In the genomic region with DNA sequence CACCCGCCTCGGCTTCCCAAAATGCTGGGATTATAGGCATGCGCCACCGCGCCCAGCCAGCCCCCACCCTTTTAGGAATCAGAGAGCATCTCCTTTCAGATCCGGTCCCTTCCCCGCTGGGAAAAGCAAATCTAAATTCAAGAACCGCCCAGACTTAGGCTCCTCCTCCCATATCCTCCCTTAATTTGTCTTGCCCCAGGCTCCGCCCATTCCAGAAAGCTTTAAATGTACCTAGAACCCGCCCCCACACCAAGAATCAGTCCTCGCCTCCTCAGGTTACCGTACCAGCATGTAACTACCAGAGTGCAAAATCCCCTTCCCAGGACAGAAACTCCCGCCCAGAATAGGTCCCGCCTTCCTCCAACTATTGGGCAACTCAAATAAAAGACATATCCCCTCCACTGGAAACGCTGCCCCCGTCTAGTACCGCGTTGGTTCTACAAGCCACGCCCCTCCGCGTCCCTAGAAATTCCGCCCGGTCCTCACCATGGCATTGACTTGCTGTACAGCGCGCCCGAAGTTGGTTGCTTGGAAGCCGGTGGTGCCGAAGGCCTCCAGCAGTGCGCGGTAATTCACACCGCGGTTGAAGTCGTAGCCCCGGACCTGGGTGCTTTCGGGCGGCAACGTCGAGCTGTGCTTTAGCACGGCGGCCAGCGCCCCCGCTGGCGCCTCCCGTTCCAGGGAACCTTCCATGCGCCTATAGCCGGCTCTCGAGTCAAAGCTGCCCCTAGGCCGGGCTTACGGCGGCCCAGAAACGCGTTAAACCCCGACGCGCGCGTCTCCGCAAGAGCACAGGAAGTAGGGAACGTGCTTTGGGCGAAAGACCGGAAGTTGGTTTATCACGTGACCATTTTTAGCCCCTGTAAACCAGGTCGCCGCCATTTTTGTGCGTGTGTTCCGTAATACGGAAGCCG, we compare ENCODE assay signal across 1 cellular context.
TF ChIP-seq lines count a peak whose summit lies in the region.

Gene DHPS, minus strand, starts transcription at position 807 of the 914 bp plus-strand sequence. Its CDS starts 114 bp downstream, at position 693.

TF ChIP-seq in HepG2, 621 proteins besides CTCF, POLR2A, EP300 and RAD21 (continued from another document and continues in another):
- TF ChIP-seq U2AF1 (optimal IDR thresholded peaks at IDR 0.05; ENCODE audit: low read depth, low read length) (peak; percentile 44), ASH2L (IDR thresholded peaks at IDR 0.05; ENCODE audit: insufficient read length, low read depth, low read length) (peak; percentile 86), GABPA (IDR thresholded peaks at IDR 0.05; ENCODE audit: low read depth, low read length) (peak; percentile 79), GABPA (CRISPR knock-in tag; IDR thresholded peaks at IDR 0.05; ENCODE audit: low read depth) (peak; percentile 95), ZC3H13 (CRISPR knock-in tag; IDR thresholded peaks at IDR 0.05) (0 out of 2 replicates have a peak, but pooled peaks have one; percentile 75), THAP9 (CRISPR knock-in tag; IDR thresholded peaks at IDR 0.05; ENCODE audit: borderline replicate concordance) (peak; percentile 93), ZNF317 (CRISPR knock-in tag; IDR thresholded peaks at IDR 0.05) (peak; percentile 61; the same call in 1 of the 2 replicates), POLR2AphosphoS5 (IDR thresholded peaks at IDR 0.05; ENCODE audit: low read depth, low read length) (peak; percentile 80), KLF15 (CRISPR knock-in tag; IDR thresholded peaks at IDR 0.05; ENCODE audit: borderline replicate concordance) (0 out of 2 replicates have a peak, but pooled peaks have one; percentile 29), ZNF83 (CRISPR knock-in tag; IDR thresholded peaks at IDR 0.05; ENCODE audit: borderline replicate concordance) (no peak), ZNF639 (CRISPR knock-in tag; conservative IDR thresholded peaks at IDR 0.05) (peak; percentile 15; the same call in 1 of the 2 replicates), HOXA3 (CRISPR knock-in tag; IDR thresholded peaks at IDR 0.05) (peak; percentile 77), ZNF468 (CRISPR knock-in tag; IDR thresholded peaks at IDR 0.05) (0 out of 2 replicates have a peak, but pooled peaks have one; percentile 32), CREB1 (IDR thresholded peaks at IDR 0.05) (no peak; the same call in none of the 2 replicates), CREB1 (CRISPR knock-in tag; IDR thresholded peaks at IDR 0.05) (peak; percentile 68), ZBTB42 (CRISPR knock-in tag; IDR thresholded peaks at IDR 0.05) (peak; percentile 67; the same call in 1 of the 2 replicates), ARHGAP35 (CRISPR knock-in tag; IDR thresholded peaks at IDR 0.05; ENCODE audit: borderline replicate concordance) (peak; percentile 66; the same call in 1 of the 2 replicates), ZNF674 (CRISPR knock-in tag; IDR thresholded peaks at IDR 0.05; ENCODE audit: low read depth) (no peak), ATM (IDR thresholded peaks at IDR 0.05; ENCODE audit: borderline replicate concordance) (no peak), ZNF558 (CRISPR knock-in tag; IDR thresholded peaks at IDR 0.05; ENCODE audit: borderline replicate concordance) (peak; percentile 84; the same call in 1 of the 2 replicates), ELF1 (CRISPR knock-in tag; IDR thresholded peaks at IDR 0.05) (peak; percentile 83), SRF (IDR thresholded peaks at IDR 0.05; ENCODE audit: low read depth, low read length) (peak; percentile 58; the same call in 1 of the 2 replicates), NR2F6 (IDR thresholded peaks at IDR 0.05) (peak; percentile 15; the same call in 1 of the 2 replicates), NR2F6 (CRISPR knock-in tag; IDR thresholded peaks at IDR 0.05) (0 out of 2 replicates have a peak, but pooled peaks have one; percentile 11), ZNF124 (CRISPR knock-in tag; IDR thresholded peaks at IDR 0.05) (no peak), SNRNP70 (IDR thresholded peaks at IDR 0.05; ENCODE audit: low read depth, low read length) (no peak), SRSF1 (optimal IDR thresholded peaks at IDR 0.05; ENCODE audit: low read depth, low read length) (peak; percentile 62), ZNF30 (CRISPR knock-in tag; IDR thresholded peaks at IDR 0.05) (0 out of 2 replicates have a peak, but pooled peaks have one; percentile 40), GATAD1 (CRISPR knock-in tag; IDR thresholded peaks at IDR 0.05) (peak; percentile 89), KLF12 (CRISPR knock-in tag; IDR thresholded peaks at IDR 0.05; ENCODE audit: borderline replicate concordance) (0 out of 2 replicates have a peak, but pooled peaks have one; percentile 39), ZNF230 (CRISPR knock-in tag; IDR thresholded peaks at IDR 0.05) (peak; percentile 84; the same call in 1 of the 2 replicates), MTERF4 (CRISPR knock-in tag; IDR thresholded peaks at IDR 0.05) (0 out of 2 replicates have a peak, but pooled peaks have one; percentile 23), ADNP (CRISPR knock-in tag; IDR thresholded peaks at IDR 0.05) (no peak), E2F5 (CRISPR knock-in tag; conservative IDR thresholded peaks at IDR 0.05) (peak; percentile 44; the same call in 1 of the 2 replicates), ZNF562 (CRISPR knock-in tag; IDR thresholded peaks at IDR 0.05; ENCODE audit: borderline replicate concordance) (no peak)
- TF ChIP-seq, protein P1, sequence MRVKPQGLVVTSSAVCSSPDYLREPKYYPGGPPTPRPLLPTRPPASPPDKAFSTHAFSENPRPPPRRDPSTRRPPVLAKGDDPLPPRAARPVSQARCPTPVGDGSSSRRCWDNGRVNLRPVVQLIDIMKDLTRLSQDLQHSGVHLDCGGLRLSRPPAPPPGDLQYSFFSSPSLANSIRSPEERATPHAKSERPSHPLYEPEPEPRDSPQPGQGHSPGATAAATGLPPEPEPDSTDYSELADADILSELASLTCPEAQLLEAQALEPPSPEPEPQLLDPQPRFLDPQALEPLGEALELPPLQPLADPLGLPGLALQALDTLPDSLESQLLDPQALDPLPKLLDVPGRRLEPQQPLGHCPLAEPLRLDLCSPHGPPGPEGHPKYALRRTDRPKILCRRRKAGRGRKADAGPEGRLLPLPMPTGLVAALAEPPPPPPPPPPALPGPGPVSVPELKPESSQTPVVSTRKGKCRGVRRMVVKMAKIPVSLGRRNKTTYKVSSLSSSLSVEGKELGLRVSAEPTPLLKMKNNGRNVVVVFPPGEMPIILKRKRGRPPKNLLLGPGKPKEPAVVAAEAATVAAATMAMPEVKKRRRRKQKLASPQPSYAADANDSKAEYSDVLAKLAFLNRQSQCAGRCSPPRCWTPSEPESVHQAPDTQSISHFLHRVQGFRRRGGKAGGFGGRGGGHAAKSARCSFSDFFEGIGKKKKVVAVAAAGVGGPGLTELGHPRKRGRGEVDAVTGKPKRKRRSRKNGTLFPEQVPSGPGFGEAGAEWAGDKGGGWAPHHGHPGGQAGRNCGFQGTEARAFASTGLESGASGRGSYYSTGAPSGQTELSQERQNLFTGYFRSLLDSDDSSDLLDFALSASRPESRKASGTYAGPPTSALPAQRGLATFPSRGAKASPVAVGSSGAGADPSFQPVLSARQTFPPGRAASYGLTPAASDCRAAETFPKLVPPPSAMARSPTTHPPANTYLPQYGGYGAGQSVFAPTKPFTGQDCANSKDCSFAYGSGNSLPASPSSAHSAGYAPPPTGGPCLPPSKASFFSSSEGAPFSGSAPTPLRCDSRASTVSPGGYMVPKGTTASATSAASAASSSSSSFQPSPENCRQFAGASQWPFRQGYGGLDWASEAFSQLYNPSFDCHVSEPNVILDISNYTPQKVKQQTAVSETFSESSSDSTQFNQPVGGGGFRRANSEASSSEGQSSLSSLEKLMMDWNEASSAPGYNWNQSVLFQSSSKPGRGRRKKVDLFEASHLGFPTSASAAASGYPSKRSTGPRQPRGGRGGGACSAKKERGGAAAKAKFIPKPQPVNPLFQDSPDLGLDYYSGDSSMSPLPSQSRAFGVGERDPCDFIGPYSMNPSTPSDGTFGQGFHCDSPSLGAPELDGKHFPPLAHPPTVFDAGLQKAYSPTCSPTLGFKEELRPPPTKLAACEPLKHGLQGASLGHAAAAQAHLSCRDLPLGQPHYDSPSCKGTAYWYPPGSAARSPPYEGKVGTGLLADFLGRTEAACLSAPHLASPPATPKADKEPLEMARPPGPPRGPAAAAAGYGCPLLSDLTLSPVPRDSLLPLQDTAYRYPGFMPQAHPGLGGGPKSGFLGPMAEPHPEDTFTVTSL (CRISPR knock-in tag; IDR thresholded peaks at IDR 0.05; ENCODE audit: borderline replicate concordance): peak; percentile 28; the same call in 1 of the 2 replicates
- TF ChIP-seq, protein P2, sequence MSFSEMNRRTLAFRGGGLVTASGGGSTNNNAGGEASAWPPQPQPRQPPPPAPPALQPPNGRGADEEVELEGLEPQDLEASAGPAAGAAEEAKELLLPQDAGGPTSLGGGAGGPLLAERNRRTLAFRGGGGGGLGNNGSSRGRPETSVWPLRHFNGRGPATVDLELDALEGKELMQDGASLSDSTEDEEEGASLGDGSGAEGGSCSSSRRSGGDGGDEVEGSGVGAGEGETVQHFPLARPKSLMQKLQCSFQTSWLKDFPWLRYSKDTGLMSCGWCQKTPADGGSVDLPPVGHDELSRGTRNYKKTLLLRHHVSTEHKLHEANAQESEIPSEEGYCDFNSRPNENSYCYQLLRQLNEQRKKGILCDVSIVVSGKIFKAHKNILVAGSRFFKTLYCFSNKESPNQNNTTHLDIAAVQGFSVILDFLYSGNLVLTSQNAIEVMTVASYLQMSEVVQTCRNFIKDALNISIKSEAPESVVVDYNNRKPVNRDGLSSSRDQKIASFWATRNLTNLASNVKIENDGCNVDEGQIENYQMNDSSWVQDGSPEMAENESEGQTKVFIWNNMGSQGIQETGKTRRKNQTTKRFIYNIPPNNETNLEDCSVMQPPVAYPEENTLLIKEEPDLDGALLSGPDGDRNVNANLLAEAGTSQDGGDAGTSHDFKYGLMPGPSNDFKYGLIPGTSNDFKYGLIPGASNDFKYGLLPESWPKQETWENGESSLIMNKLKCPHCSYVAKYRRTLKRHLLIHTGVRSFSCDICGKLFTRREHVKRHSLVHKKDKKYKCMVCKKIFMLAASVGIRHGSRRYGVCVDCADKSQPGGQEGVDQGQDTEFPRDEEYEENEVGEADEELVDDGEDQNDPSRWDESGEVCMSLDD (CRISPR knock-in tag; IDR thresholded peaks at IDR 0.05; ENCODE audit: borderline replicate concordance): 0 out of 2 replicates have a peak, but pooled peaks have one; percentile 30
- TF ChIP-seq, protein P3, sequence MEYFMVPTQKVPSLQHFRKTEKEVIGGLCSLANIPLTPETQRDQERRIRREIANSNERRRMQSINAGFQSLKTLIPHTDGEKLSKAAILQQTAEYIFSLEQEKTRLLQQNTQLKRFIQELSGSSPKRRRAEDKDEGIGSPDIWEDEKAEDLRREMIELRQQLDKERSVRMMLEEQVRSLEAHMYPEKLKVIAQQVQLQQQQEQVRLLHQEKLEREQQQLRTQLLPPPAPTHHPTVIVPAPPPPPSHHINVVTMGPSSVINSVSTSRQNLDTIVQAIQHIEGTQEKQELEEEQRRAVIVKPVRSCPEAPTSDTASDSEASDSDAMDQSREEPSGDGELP (IDR thresholded peaks at IDR 0.05; ENCODE audit: borderline replicate concordance, low read depth): 0 out of 2 replicates have a peak, but pooled peaks have one; percentile 10
- TF ChIP-seq, protein P4, sequence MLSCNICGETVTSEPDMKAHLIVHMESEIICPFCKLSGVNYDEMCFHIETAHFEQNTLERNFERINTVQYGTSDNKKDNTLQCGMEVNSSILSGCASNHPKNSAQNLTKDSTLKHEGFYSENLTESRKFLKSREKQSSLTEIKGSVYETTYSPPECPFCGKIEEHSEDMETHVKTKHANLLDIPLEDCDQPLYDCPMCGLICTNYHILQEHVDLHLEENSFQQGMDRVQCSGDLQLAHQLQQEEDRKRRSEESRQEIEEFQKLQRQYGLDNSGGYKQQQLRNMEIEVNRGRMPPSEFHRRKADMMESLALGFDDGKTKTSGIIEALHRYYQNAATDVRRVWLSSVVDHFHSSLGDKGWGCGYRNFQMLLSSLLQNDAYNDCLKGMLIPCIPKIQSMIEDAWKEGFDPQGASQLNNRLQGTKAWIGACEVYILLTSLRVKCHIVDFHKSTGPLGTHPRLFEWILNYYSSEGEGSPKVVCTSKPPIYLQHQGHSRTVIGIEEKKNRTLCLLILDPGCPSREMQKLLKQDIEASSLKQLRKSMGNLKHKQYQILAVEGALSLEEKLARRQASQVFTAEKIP (CRISPR knock-in tag; IDR thresholded peaks at IDR 0.05; ENCODE audit: borderline replicate concordance): no peak
